Comparison of ENCODE assay signal across 1 cellular context in genomic region chr2:134765987-134766386, GRCh38.
TF ChIP-seq lines count a peak whose summit lies in the region.

No MANE protein-coding gene starts in this region.

TF ChIP-seq in HepG2, 621 proteins besides CTCF, POLR2A, EP300 and RAD21:
- peak; percentile 45; the same call in 1 of the 2 replicates for TF ChIP-seq CEBPB (IDR thresholded peaks at IDR 0.05; ENCODE audit: borderline replicate concordance, low read depth, low read length)
- peak; percentile 44; the same call in 1 of the 2 replicates for TF ChIP-seq FOXP1 (IDR thresholded peaks at IDR 0.05)
- no peak for TF ChIP-seq FOXP1 (CRISPR knock-in tag; IDR thresholded peaks at IDR 0.05)
- TF ChIP-seq CBFB (CRISPR knock-in tag; IDR thresholded peaks at IDR 0.05) = no peak
- TF ChIP-seq ARID5B (CRISPR knock-in tag; IDR thresholded peaks at IDR 0.05) = no peak
- no peak for TF ChIP-seq ZNF503 (CRISPR knock-in tag; IDR thresholded peaks at IDR 0.05)
- no peak for TF ChIP-seq ZC3H13 (CRISPR knock-in tag; IDR thresholded peaks at IDR 0.05)
- TF ChIP-seq, protein P1, sequence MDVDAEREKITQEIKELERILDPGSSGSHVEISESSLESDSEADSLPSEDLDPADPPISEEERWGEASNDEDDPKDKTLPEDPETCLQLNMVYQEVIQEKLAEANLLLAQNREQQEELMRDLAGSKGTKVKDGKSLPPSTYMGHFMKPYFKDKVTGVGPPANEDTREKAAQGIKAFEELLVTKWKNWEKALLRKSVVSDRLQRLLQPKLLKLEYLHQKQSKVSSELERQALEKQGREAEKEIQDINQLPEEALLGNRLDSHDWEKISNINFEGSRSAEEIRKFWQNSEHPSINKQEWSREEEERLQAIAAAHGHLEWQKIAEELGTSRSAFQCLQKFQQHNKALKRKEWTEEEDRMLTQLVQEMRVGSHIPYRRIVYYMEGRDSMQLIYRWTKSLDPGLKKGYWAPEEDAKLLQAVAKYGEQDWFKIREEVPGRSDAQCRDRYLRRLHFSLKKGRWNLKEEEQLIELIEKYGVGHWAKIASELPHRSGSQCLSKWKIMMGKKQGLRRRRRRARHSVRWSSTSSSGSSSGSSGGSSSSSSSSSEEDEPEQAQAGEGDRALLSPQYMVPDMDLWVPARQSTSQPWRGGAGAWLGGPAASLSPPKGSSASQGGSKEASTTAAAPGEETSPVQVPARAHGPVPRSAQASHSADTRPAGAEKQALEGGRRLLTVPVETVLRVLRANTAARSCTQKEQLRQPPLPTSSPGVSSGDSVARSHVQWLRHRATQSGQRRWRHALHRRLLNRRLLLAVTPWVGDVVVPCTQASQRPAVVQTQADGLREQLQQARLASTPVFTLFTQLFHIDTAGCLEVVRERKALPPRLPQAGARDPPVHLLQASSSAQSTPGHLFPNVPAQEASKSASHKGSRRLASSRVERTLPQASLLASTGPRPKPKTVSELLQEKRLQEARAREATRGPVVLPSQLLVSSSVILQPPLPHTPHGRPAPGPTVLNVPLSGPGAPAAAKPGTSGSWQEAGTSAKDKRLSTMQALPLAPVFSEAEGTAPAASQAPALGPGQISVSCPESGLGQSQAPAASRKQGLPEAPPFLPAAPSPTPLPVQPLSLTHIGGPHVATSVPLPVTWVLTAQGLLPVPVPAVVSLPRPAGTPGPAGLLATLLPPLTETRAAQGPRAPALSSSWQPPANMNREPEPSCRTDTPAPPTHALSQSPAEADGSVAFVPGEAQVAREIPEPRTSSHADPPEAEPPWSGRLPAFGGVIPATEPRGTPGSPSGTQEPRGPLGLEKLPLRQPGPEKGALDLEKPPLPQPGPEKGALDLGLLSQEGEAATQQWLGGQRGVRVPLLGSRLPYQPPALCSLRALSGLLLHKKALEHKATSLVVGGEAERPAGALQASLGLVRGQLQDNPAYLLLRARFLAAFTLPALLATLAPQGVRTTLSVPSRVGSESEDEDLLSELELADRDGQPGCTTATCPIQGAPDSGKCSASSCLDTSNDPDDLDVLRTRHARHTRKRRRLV (CRISPR knock-in tag; IDR thresholded peaks at IDR 0.05) = no peak
- no peak for TF ChIP-seq ZNF687 (CRISPR knock-in tag; IDR thresholded peaks at IDR 0.05)
- TF ChIP-seq TEF (CRISPR knock-in tag; IDR thresholded peaks at IDR 0.05) = no peak
TF ChIP-seq in HepG2: peak in this region for 2.
